In the genomic region with DNA sequence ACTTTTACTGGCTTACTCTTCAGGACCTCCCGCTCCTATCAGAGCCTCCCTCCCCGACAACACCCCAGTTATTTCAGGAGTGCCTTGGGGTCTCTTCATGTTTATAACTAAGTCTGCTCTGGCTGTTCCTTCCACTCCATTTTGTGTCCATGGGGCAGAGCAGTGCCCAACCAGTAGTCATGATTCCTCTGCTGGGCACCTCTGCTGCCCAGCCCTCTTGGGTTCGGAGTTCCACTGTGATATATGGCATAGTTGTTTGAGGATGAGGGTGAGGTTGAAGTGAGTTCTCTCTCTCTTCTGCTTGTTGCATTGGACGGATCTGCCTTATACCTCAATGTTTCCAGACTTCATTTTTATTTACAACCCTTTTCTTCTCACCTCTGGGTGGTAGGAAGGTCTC, we compare ENCODE assay signal across 1 cellular context.
TF ChIP-seq lines count a peak whose summit lies in the region.

No MANE protein-coding gene starts in this region.

TF ChIP-seq in HepG2, 621 proteins besides CTCF, POLR2A, EP300 and RAD21:
- peak; percentile 10 for TF ChIP-seq RBM22 (optimal IDR thresholded peaks at IDR 0.05; ENCODE audit: low read length)
- TF ChIP-seq ATRX (CRISPR knock-in tag; IDR thresholded peaks at IDR 0.05; ENCODE audit: borderline replicate concordance): no peak
- TF ChIP-seq MAFG (CRISPR knock-in tag; IDR thresholded peaks at IDR 0.05): no peak
